ENCODE assay signal across 1 cellular context in the genomic region with DNA sequence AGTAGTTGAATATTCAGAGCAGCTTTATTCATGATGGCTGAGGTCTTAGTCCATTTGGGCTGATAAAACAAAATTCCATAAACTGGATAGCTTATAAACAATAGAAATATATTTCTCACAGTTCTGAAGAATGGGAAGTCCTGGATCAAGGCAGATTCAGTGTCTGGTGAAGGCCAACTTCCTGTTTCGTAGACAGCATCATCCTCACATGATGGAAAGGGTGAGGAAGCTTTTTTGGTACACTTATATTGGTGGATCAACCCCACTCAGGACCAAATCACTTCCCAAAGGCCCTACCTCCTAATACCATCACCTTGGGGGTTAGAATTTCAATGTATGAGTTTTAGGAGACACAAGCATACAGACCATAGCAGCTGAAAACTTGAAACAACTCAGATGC.
TF ChIP-seq lines count a peak whose summit lies in the region.

No MANE protein-coding gene starts in this region.

TF ChIP-seq in H1, 55 proteins besides CTCF, POLR2A, EP300 and RAD21 (continued from another document):
- TF ChIP-seq, protein P1, sequence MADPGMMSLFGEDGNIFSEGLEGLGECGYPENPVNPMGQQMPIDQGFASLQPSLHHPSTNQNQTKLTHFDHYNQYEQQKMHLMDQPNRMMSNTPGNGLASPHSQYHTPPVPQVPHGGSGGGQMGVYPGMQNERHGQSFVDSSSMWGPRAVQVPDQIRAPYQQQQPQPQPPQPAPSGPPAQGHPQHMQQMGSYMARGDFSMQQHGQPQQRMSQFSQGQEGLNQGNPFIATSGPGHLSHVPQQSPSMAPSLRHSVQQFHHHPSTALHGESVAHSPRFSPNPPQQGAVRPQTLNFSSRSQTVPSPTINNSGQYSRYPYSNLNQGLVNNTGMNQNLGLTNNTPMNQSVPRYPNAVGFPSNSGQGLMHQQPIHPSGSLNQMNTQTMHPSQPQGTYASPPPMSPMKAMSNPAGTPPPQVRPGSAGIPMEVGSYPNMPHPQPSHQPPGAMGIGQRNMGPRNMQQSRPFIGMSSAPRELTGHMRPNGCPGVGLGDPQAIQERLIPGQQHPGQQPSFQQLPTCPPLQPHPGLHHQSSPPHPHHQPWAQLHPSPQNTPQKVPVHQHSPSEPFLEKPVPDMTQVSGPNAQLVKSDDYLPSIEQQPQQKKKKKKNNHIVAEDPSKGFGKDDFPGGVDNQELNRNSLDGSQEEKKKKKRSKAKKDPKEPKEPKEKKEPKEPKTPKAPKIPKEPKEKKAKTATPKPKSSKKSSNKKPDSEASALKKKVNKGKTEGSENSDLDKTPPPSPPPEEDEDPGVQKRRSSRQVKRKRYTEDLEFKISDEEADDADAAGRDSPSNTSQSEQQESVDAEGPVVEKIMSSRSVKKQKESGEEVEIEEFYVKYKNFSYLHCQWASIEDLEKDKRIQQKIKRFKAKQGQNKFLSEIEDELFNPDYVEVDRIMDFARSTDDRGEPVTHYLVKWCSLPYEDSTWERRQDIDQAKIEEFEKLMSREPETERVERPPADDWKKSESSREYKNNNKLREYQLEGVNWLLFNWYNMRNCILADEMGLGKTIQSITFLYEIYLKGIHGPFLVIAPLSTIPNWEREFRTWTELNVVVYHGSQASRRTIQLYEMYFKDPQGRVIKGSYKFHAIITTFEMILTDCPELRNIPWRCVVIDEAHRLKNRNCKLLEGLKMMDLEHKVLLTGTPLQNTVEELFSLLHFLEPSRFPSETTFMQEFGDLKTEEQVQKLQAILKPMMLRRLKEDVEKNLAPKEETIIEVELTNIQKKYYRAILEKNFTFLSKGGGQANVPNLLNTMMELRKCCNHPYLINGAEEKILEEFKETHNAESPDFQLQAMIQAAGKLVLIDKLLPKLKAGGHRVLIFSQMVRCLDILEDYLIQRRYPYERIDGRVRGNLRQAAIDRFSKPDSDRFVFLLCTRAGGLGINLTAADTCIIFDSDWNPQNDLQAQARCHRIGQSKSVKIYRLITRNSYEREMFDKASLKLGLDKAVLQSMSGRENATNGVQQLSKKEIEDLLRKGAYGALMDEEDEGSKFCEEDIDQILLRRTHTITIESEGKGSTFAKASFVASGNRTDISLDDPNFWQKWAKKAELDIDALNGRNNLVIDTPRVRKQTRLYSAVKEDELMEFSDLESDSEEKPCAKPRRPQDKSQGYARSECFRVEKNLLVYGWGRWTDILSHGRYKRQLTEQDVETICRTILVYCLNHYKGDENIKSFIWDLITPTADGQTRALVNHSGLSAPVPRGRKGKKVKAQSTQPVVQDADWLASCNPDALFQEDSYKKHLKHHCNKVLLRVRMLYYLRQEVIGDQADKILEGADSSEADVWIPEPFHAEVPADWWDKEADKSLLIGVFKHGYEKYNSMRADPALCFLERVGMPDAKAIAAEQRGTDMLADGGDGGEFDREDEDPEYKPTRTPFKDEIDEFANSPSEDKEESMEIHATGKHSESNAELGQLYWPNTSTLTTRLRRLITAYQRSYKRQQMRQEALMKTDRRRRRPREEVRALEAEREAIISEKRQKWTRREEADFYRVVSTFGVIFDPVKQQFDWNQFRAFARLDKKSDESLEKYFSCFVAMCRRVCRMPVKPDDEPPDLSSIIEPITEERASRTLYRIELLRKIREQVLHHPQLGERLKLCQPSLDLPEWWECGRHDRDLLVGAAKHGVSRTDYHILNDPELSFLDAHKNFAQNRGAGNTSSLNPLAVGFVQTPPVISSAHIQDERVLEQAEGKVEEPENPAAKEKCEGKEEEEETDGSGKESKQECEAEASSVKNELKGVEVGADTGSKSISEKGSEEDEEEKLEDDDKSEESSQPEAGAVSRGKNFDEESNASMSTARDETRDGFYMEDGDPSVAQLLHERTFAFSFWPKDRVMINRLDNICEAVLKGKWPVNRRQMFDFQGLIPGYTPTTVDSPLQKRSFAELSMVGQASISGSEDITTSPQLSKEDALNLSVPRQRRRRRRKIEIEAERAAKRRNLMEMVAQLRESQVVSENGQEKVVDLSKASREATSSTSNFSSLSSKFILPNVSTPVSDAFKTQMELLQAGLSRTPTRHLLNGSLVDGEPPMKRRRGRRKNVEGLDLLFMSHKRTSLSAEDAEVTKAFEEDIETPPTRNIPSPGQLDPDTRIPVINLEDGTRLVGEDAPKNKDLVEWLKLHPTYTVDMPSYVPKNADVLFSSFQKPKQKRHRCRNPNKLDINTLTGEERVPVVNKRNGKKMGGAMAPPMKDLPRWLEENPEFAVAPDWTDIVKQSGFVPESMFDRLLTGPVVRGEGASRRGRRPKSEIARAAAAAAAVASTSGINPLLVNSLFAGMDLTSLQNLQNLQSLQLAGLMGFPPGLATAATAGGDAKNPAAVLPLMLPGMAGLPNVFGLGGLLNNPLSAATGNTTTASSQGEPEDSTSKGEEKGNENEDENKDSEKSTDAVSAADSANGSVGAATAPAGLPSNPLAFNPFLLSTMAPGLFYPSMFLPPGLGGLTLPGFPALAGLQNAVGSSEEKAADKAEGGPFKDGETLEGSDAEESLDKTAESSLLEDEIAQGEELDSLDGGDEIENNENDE (IDR thresholded peaks at IDR 0.05; ENCODE audit: insufficient replicate concordance, low read length) = no peak
- TF ChIP-seq BRCA1 (IDR thresholded peaks at IDR 0.05; ENCODE audit: low read depth, low read length) = no peak
- no peak for TF ChIP-seq RNF2 (IDR thresholded peaks at IDR 0.05; ENCODE audit: borderline replicate concordance, low read depth, low read length, missing control alignments, poor library complexity, severe bottlenecking)
- TF ChIP-seq NRF1 (IDR thresholded peaks at IDR 0.05; ENCODE audit: low read depth, low read length) = no peak
- no peak for TF ChIP-seq CTBP2 (IDR thresholded peaks at IDR 0.05; ENCODE audit: borderline replicate concordance, insufficient read depth, insufficient read length, low read length)
- no peak for TF ChIP-seq KDM1A (IDR thresholded peaks at IDR 0.05; ENCODE audit: borderline replicate concordance, low read length)
- no peak for TF ChIP-seq PHF8 (conservative IDR thresholded peaks at IDR 0.05; ENCODE audit: low read depth, low read length)
- TF ChIP-seq JUND (IDR thresholded peaks at IDR 0.05; ENCODE audit: low read length) = no peak
- TF ChIP-seq YY1 (IDR thresholded peaks at IDR 0.05; ENCODE audit: low read depth, low read length) = no peak
